Comparison of ENCODE assay signal across 24 cellular contexts in the genomic region with DNA sequence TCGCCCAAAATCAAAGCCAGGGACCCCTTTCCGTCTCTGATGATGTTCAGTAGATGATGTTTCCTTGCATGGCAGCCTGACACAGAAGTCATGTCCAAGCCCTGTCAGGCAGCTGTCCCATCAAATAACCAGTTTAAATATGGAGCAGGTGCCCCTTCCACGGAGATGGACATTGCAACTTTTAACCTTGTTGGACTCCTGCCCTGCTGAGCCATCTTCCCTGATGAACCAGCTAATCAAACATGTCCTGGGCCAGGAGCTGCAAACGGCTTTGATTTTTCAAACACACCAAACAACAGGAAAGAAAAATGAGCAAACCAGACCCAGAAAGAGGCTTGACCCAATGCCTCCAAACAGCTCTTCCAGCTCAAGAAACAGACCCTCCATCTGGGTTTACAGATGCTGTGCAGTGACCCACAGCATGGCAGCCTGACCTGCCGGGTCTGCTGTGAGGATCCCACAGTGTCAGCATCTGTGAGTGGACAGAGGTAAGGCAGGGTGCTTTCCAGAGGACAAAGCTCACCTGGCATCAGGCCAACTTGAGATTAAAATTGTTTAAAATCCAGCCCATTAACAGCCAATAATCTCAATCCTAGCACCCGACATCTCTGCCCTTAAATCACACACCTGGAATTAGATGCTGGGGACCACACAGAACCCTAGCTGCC.
"Had no signal": no experiment of that assay in that cellular context is flagged by ENCODE, and none has a peak within 500 bp of the region (broad histone marks: within the 10 kb centered on the region; RNA-seq: fewer than 3 reads in every experiment).

No MANE protein-coding gene starts in this region.

- H3K27ac ChIP-seq: ovary, psoas muscle, skin epidermis, spleen, testis, tibial artery had no signal

- H3K4me3 ChIP-seq: lung, ovary, psoas muscle, skin epidermis, spleen, testis, tibial artery had no signal

- H3K4me1 ChIP-seq: psoas muscle, spleen, tibial artery had no signal

- DNase-seq: cortex of kidney; effector memory CD8-positive, alpha-beta T cell; erythroblast; hypothalamus; immature natural killer cell; islet precursor cell; kidney glomerular epithelial cell; left colon; left ventricle myocardium superior; natural killer cell; occipital lobe; ovary; posterior cingulate gyrus; psoas muscle; right cardiac atrium; spleen; stimulated activated CD4-positive, alpha-beta T cell treated with anti-CD3 and anti-CD28 coated beads, Interleukin-4, amount 100 ng/mL, for 4 hours; stimulated activated naive CD8-positive, alpha-beta T cell treated with anti-CD3 and anti-CD28 coated beads, Interleukin-15, Interleukin-2, amounts not matched to agents 100 U/mL and 50 U/mL, for 24 hours; substantia nigra; testis; tibial artery had no signal

- H3K9me3 ChIP-seq: ovary, psoas muscle, testis had no signal

- ATAC-seq: effector memory CD8-positive, alpha-beta T cell; left colon; left ventricle myocardium superior; natural killer cell; psoas muscle; right cardiac atrium; stimulated activated memory B cell treated with anti-CD40 and anti-IgM and Interleukin-4, amounts not matched to agents 10 μg/mL and 1 μg/mL and 100 μg/mL, for 72 hours; stimulated activated naive CD8-positive, alpha-beta T cell treated with anti-CD3 and anti-CD28 coated beads, Interleukin-15, Interleukin-2, amounts not matched to agents 100 U/mL and 50 U/mL, for 24 hours had no signal

- H3K27me3 ChIP-seq: ovary, testis, tibial artery had no signal

- H3K36me3 ChIP-seq: ovary, spleen, tibial artery had no signal
